ENCODE assay signal across 27 cellular contexts in genomic region chr20:43325926-43326325, GRCh38.
"Had no signal": no experiment of that assay in that cellular context is flagged by ENCODE, and none has a peak within 500 bp of the region (broad histone marks: within the 10 kb centered on the region; RNA-seq: fewer than 3 reads in every experiment).

No MANE protein-coding gene starts in this region.

- H3K9me3 ChIP-seq: ascending aorta had no signal

- H3K4me3 ChIP-seq: ascending aorta, cardiac muscle cell had no signal

- ATAC-seq: activated CD4-positive, alpha-beta T cell treated with anti-CD3 and anti-CD28 coated beads for 36 hours; activated CD8-positive, alpha-beta memory T cell treated with anti-CD3 and anti-CD28 coated beads, Interleukin-2, amount 10 ng/mL, durations not matched to agents 7 days and 5 days; activated CD8-positive, alpha-beta T cell treated with anti-CD3 and anti-CD28 coated beads, Interleukin-2, amount 10 ng/mL, durations not matched to agents 7 days and 5 days; activated naive CD8-positive, alpha-beta T cell treated with anti-CD3 and anti-CD28 coated beads, Interleukin-2, amount 50 U/mL, for 24 hours had no signal

- H3K27ac ChIP-seq: ascending aorta, cardiac muscle cell, VCaP had no signal

- H3K4me1 ChIP-seq: ascending aorta had no signal

- H3K36me3 ChIP-seq: ascending aorta, cardiac muscle cell had no signal

- H3K27me3 ChIP-seq: ascending aorta, cardiac muscle cell had no signal

- DNase-seq: activated B cell treated with CpG ODN at 0.5 μM for 24 hours; activated CD4-positive, alpha-beta memory T cell treated with anti-CD3 and anti-CD28 coated beads, Interleukin-2, amount 10 ng/mL, durations not matched to agents 7 days and 5 days; activated CD4-positive, alpha-beta T cell treated with anti-CD3 and anti-CD28 coated beads for 36 hours; activated CD4-positive, alpha-beta T cell treated with anti-CD3 and anti-CD28 coated beads for 48 hours; activated CD4-positive, alpha-beta T cell treated with anti-CD3 and anti-CD28 coated beads, Interleukin-2, amount 10 ng/mL, durations not matched to agents 7 days and 5 days; activated CD4-positive, alpha-beta T cell treated with anti-CD3 and anti-CD28 coated beads, Interleukin-2, amount 50 U/mL, for 48 hours; activated CD4-positive, CD25-positive, alpha-beta regulatory T cell treated with anti-CD3 and anti-CD28 coated beads, Interleukin-2, amount 50 U/mL, for 72 hours; activated CD8-positive, alpha-beta memory T cell treated with anti-CD3 and anti-CD28 coated beads for 24 hours; activated CD8-positive, alpha-beta memory T cell treated with anti-CD3 and anti-CD28 coated beads, Interleukin-2, amount 10 ng/mL, durations not matched to agents 7 days and 5 days; activated CD8-positive, alpha-beta memory T cell treated with anti-CD3 and anti-CD28 coated beads, Interleukin-2, amount 50 U/mL, for 48 hours; activated CD8-positive, alpha-beta T cell treated with anti-CD3 and anti-CD28 coated beads, Interleukin-2, amount 10 ng/mL, durations not matched to agents 7 days and 5 days; activated effector memory CD4-positive, alpha-beta T cell treated with Interleukin-2 at 50 U/mL for 16 hours; activated gamma-delta T cell; activated naive CD4-positive, alpha-beta T cell treated with anti-CD3 and anti-CD28 coated beads, Interleukin-2, amount 10 ng/mL, durations not matched to agents 7 days and 5 days; activated naive CD4-positive, alpha-beta T cell treated with Interleukin-2 at 50 U/mL for 16 hours; activated naive CD8-positive, alpha-beta T cell treated with anti-CD3 and anti-CD28 coated beads, Interleukin-2, amount 10 ng/mL, durations not matched to agents 7 days and 5 days; activated naive CD8-positive, alpha-beta T cell treated with anti-CD3 and anti-CD28 coated beads, Interleukin-2, amount 50 U/mL, for 24 hours; activated T-cell treated with anti-CD3 and anti-CD28 coated beads, Interleukin-2, amount 50 U/mL, for 24 hours; activated T-cell treated with anti-CD3 and anti-CD28 coated beads, Interleukin-2, amount 50 U/mL, for 48 hours; anterior cingulate cortex; cerebellar nuclear complex; T-helper 1 cell; T-helper 2 cell; T-helper 9 cell had no signal
